34 cellular contexts compared by ENCODE assay signal in genomic region chr3:129536806-129537205, GRCh38. TPM values are rescaled to one million over a fixed set of nuclear protein-coding genes. Genes with fewer than 3 reads are reported as not detected.
"Had no signal": no experiment of that assay in that cellular context is flagged by ENCODE, and none has a peak within 500 bp of the region (broad histone marks: within the 10 kb centered on the region; RNA-seq: fewer than 3 reads in every experiment).

No MANE protein-coding gene starts in this region.

- H3K36me3 ChIP-seq: colonic mucosa, gastrocnemius medialis, right lobe of liver, stomach, tibial artery had no signal

- H3K4me3 Mint-ChIP-seq: dendritic cell treated with granulocyte-macrophage colony-stimulating factor and Interleukin-4, amounts not matched to agents 40 ng/mL and 50 ng/mL, for 4 days; endodermal cell; naive thymus-derived CD4-positive, alpha-beta T cell; nephron progenitor cell; type B pancreatic cell had no signal

- DNase-seq: colonic mucosa; effector CD8-positive, alpha-beta T cell; endodermal cell; foreskin fibroblast; gastrocnemius medialis; head of caudate nucleus; kidney; mesendoderm; midbrain; naive thymus-derived CD4-positive, alpha-beta T cell; nephron progenitor cell; right lobe of liver; stimulated activated CD4-positive, alpha-beta T cell treated with anti-CD3 and anti-CD28 coated beads, Interleukin-12 subunit alpha, Interleukin-12 subunit beta, amount 100 ng/mL, for 4 hours; stimulated activated CD4-positive, alpha-beta T cell treated with anti-CD3 and anti-CD28 coated beads, Interleukin-1b, Interleukin-23, amount 100 ng/mL, for 48 hours; stimulated activated CD4-positive, alpha-beta T cell treated with anti-CD3 and anti-CD28 coated beads, Interleukin-4, amount 100 ng/mL, for 1 hour; stimulated activated CD8-positive, alpha-beta memory T cell treated with anti-CD3 and anti-CD28 coated beads, Interleukin-4, amount 100 ng/mL, for 48 hours; stimulated activated naive CD4-positive, alpha-beta T cell treated with Interleukin-2 at 50 U/mL for 16 hours; stomach; testis; tibial artery had no signal

- H3K27me3 Mint-ChIP-seq: progenitor cell of endocrine pancreas, type B pancreatic cell had no signal

- ATAC-seq: esophagus mucosa; gastrocnemius medialis; left lobe of liver; naive thymus-derived CD4-positive, alpha-beta T cell; right lobe of liver had no signal

- H3K36me3 Mint-ChIP-seq: naive thymus-derived CD4-positive, alpha-beta T cell; type B pancreatic cell had no signal

- H3K27ac Mint-ChIP-seq: dendritic cell treated with granulocyte-macrophage colony-stimulating factor and Interleukin-4, amounts not matched to agents 40 ng/mL and 50 ng/mL, for 4 days; nephron progenitor cell; type B pancreatic cell had no signal

- H3K9me3 ChIP-seq: colonic mucosa, gastrocnemius medialis, right lobe of liver, stomach, testis, tibial artery had no signal

- H3K27ac ChIP-seq: colonic mucosa, epithelial cell of prostate, gastrocnemius medialis, right lobe of liver, stomach, testis, tibial artery had no signal

- H3K4me1 ChIP-seq: colonic mucosa, gastrocnemius medialis, stomach had no signal

- H3K4me3 ChIP-seq: colonic mucosa, gastrocnemius medialis, right lobe of liver, smooth muscle cell, stomach, testis, tibial artery had no signal

- H3K9me3 Mint-ChIP-seq: dendritic cell treated with granulocyte-macrophage colony-stimulating factor and Interleukin-4, amounts not matched to agents 40 ng/mL and 50 ng/mL, for 4 days; endodermal cell; naive thymus-derived CD4-positive, alpha-beta T cell; nephron progenitor cell; type B pancreatic cell had no signal

- H3K27me3 ChIP-seq: colonic mucosa, gastrocnemius medialis, right lobe of liver, stomach, testis, tibial artery had no signal

RNA-seq across cellular contexts. Expression of gene H1-8, which starts 6.2 kb away (rescaled TPM):
- total RNA-seq: cerebellum; colonic mucosa; endodermal cell; esophagus mucosa; gastrocnemius medialis; glomerular endothelial cell; kidney; left lobe of liver; lower leg skin; lung microvascular endothelial cell; mucosa of gallbladder; naive thymus-derived CD4-positive, alpha-beta T cell; omental fat pad; progenitor cell of endocrine pancreas; right lobe of liver; smooth muscle cell; stomach; subcutaneous adipose tissue had no signal

RNA-seq across cellular contexts. Expression of gene RHO, which starts 8.4 kb away (rescaled TPM):
- total RNA-seq: cerebellum; colonic mucosa; esophagus mucosa; gastrocnemius medialis; glomerular endothelial cell; kidney; left lobe of liver; lower leg skin; lung microvascular endothelial cell; mucosa of gallbladder; naive thymus-derived CD4-positive, alpha-beta T cell; right lobe of liver; stomach; subcutaneous adipose tissue had no signal
